Comparison of ENCODE assay signal across 10 cellular contexts in the genomic region with DNA sequence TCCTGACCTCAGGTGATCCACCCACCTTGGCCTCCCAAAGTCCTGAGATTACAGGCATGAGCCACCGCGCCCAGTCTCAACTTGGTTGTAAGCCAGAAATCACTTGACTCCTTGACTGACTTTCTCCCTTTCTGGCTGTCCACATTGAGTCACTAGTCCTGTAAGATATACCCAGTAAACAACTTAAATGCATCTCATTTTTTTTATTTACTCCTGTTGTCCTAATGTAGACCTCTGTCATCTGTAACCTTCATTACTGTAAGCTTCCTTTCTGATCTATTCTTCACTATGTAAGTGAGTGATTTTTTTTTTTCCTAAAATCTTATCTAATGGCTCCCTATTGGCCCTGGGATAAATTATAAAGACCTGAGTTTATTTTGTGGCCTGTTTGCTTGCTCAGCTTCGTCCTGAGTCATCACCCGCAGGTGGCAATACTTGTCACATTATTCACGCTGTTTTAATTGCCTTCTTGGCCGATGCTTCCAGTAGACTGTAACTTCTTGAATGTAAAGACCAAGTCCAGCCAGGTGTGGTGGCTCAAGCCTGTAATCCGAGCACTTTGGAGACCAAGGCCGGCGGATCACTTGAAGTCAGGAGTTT. TPM values are rescaled to one million over a fixed set of nuclear protein-coding genes. Genes with fewer than 3 reads are reported as not detected.
DNase-seq lines count a peak whose midpoint lies in the region; ATAC-seq and TF ChIP-seq lines count a peak whose summit lies in the region.
"Had no signal": no experiment of that assay in that cellular context is flagged by ENCODE, and none has a peak within 500 bp of the region (broad histone marks: within the 10 kb centered on the region; RNA-seq: fewer than 3 reads in every experiment).

No MANE protein-coding gene starts in this region.

- H3K27ac Mint-ChIP-seq in IgD-negative memory B cell (peak overlapping the region in 2 of 3 donors; percentile 35 to 80), brain (peak overlapping the region in 4 of 5 experiments; percentile 10 to 59 (median 30)), naive B cell (peak overlapping the region in 5 of 6 donors; percentile 10 to 53 (median 43)), mesothelial cell of epicardium (no peak overlapping the region)

- no peak overlapping the region for H3K4me3 Mint-ChIP-seq in IgD-negative memory B cell
- no peak overlapping the region for H3K4me3 Mint-ChIP-seq in brain
- H3K4me3 Mint-ChIP-seq in naive B cell, result peak overlapping the region in 3 of 8 donors; percentile 0 to 64 (median 1)
- no peak overlapping the region for H3K4me3 Mint-ChIP-seq in mesothelial cell of epicardium
- H3K4me3 Mint-ChIP-seq: neural crest cell had no signal

- ATAC-seq in naive B cell (ENCODE audit: low read depth in 2 of 2) (no peak), GM19452 (IDR thresholded peaks at IDR 0.05; ENCODE audit: unreplicated experiment) (no peak), HG03139 (IDR thresholded peaks at IDR 0.05; ENCODE audit: unreplicated experiment) (no peak)

- no peak for TF ChIP-seq CTCF in brain (conservative IDR thresholded peaks at IDR 0.05)
- no peak for TF ChIP-seq CTCF in mesothelial cell of epicardium (IDR thresholded peaks at IDR 0.05; ENCODE audit: unreplicated experiment)

- DNase-seq in DMS53 (lab: John Stamatoyannopoulos, UW) (peak; percentile 77), naive B cell (no peak), mesothelial cell of epicardium (ENCODE audit: low spot score in 2 of 2, unreplicated experiment in 2 of 2) (no peak)
- no peak for DNase-seq in activated CD4-positive, alpha-beta T cell treated with anti-CD3 and anti-CD28 coated beads, Interleukin-2, amount 50 U/mL, for 1 hour
- DNase-seq: NCI-H1105 had no signal

- H3K4me1 Mint-ChIP-seq in IgD-negative memory B cell (peaks cover 35 to 52% (median 47%) of the 10 kb centered on the region in 3 donors), brain (peaks cover 73% of the 10 kb centered on the region), naive B cell (peaks cover 51 to 70% (median 63%) of the 10 kb centered on the region in 3 donors), mesothelial cell of epicardium (peaks cover 21% of the 10 kb centered on the region)

- H3K9me3 Mint-ChIP-seq in IgD-negative memory B cell, result peaks cover 0 to 11% (median 4%) of the 10 kb centered on the region in 3 donors
- H3K9me3 Mint-ChIP-seq in brain, result peaks cover 0 to 11% (median 1%) of the 10 kb centered on the region in 5 experiments
- peaks cover 0 to 14% (median 12%) of the 10 kb centered on the region in 7 donors for H3K9me3 Mint-ChIP-seq in naive B cell
- peaks cover 7% of the 10 kb centered on the region for H3K9me3 Mint-ChIP-seq in mesothelial cell of epicardium
- H3K9me3 Mint-ChIP-seq: neural crest cell had no signal

- H3K27me3 Mint-ChIP-seq in IgD-negative memory B cell (no peaks in the 10 kb centered on the region), brain (no peaks in the 10 kb centered on the region), naive B cell (no peaks in the 10 kb centered on the region), mesothelial cell of epicardium (ENCODE audit: low read depth) (no peaks in the 10 kb centered on the region)

- peaks cover 9% of the 10 kb centered on the region for H3K36me3 Mint-ChIP-seq in IgD-negative memory B cell
- peaks cover 62% of the 10 kb centered on the region for H3K36me3 Mint-ChIP-seq in brain
- H3K36me3 Mint-ChIP-seq in naive B cell, result peaks cover 0 to 11% of the 10 kb centered on the region in 2 donors
- peaks cover 9% of the 10 kb centered on the region for H3K36me3 Mint-ChIP-seq in mesothelial cell of epicardium

RNA-seq across cellular contexts. Expression of a gene that starts 41.0 kb away (rescaled TPM):
- polyA plus RNA-seq in IgD-negative memory B cell (17.8 TPM), brain (ENCODE audit: insufficient read depth, low read depth, low replicate concordance) (74.2 TPM), naive B cell (ENCODE audit: low read depth in 6 of 6) (10 to 100 TPM in 5 of 6 donors, 1 to 10 TPM in 1; 9.0 to 16.2 (median 12.2) TPM)
- total RNA-seq in mesothelial cell of epicardium, result 141 to 151 TPM (median 144 TPM) in 3 replicates
